Comparison of ENCODE assay signal across 1 cellular context in the genomic region with DNA sequence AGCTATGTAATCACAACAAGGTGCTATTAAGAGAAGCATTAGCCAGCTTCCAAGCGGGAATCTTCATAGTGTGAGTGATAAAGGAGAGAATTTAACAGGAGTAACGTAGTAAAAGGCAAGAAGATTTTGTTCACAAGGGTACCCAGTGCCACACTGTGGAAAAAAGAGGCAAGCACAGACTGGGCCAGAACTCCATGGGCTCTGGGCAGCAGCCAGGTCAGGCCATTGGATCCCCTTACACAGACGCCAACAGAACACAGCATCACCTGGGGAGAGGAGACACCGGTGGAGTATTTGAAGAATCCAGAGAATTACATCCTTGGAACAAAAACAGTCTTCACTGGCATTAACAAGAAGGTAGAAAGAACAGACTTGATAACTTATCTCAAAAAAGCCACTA.
TF ChIP-seq lines count a peak whose summit lies in the region.

No MANE protein-coding gene starts in this region.

TF ChIP-seq in HCT116, 20 proteins besides CTCF, POLR2A, EP300 and RAD21:
- TF ChIP-seq, protein P1, sequence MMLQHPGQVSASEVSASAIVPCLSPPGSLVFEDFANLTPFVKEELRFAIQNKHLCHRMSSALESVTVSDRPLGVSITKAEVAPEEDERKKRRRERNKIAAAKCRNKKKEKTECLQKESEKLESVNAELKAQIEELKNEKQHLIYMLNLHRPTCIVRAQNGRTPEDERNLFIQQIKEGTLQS (IDR thresholded peaks at IDR 0.05): no peak
- TF ChIP-seq ZNF274 (IDR thresholded peaks at IDR 0.05; ENCODE audit: low read depth, low read length) (no peak), POLR2AphosphoS5 (IDR thresholded peaks at IDR 0.05; ENCODE audit: low read depth, low read length) (no peak), JUND (IDR thresholded peaks at IDR 0.05) (no peak), ELF1 (IDR thresholded peaks at IDR 0.05; ENCODE audit: borderline replicate concordance, low read depth) (no peak), ZFX (IDR thresholded peaks at IDR 0.05) (no peak), EZH2 (IDR thresholded peaks at IDR 0.05) (no peak), SP1 (IDR thresholded peaks at IDR 0.05; ENCODE audit: low read depth) (no peak)
- TF ChIP-seq, protein P2, sequence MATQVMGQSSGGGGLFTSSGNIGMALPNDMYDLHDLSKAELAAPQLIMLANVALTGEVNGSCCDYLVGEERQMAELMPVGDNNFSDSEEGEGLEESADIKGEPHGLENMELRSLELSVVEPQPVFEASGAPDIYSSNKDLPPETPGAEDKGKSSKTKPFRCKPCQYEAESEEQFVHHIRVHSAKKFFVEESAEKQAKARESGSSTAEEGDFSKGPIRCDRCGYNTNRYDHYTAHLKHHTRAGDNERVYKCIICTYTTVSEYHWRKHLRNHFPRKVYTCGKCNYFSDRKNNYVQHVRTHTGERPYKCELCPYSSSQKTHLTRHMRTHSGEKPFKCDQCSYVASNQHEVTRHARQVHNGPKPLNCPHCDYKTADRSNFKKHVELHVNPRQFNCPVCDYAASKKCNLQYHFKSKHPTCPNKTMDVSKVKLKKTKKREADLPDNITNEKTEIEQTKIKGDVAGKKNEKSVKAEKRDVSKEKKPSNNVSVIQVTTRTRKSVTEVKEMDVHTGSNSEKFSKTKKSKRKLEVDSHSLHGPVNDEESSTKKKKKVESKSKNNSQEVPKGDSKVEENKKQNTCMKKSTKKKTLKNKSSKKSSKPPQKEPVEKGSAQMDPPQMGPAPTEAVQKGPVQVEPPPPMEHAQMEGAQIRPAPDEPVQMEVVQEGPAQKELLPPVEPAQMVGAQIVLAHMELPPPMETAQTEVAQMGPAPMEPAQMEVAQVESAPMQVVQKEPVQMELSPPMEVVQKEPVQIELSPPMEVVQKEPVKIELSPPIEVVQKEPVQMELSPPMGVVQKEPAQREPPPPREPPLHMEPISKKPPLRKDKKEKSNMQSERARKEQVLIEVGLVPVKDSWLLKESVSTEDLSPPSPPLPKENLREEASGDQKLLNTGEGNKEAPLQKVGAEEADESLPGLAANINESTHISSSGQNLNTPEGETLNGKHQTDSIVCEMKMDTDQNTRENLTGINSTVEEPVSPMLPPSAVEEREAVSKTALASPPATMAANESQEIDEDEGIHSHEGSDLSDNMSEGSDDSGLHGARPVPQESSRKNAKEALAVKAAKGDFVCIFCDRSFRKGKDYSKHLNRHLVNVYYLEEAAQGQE (IDR thresholded peaks at IDR 0.05; ENCODE audit: low read depth): no peak
- TF ChIP-seq, protein P3, sequence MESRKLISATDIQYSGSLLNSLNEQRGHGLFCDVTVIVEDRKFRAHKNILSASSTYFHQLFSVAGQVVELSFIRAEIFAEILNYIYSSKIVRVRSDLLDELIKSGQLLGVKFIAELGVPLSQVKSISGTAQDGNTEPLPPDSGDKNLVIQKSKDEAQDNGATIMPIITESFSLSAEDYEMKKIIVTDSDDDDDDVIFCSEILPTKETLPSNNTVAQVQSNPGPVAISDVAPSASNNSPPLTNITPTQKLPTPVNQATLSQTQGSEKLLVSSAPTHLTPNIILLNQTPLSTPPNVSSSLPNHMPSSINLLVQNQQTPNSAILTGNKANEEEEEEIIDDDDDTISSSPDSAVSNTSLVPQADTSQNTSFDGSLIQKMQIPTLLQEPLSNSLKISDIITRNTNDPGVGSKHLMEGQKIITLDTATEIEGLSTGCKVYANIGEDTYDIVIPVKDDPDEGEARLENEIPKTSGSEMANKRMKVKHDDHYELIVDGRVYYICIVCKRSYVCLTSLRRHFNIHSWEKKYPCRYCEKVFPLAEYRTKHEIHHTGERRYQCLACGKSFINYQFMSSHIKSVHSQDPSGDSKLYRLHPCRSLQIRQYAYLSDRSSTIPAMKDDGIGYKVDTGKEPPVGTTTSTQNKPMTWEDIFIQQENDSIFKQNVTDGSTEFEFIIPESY (IDR thresholded peaks at IDR 0.05; ENCODE audit: extremely low read depth, insufficient replicate concordance, low read length): no peak
- TF ChIP-seq, protein P4, sequence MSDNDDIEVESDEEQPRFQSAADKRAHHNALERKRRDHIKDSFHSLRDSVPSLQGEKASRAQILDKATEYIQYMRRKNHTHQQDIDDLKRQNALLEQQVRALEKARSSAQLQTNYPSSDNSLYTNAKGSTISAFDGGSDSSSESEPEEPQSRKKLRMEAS (IDR thresholded peaks at IDR 0.05): no peak
